13 cellular contexts compared by ENCODE assay signal in genomic region chr10:79982861-79983260, GRCh38. TPM values are rescaled to one million over a fixed set of nuclear protein-coding genes. Genes with fewer than 3 reads are reported as not detected.
DNase-seq lines count a peak whose midpoint lies in the region; ATAC-seq and TF ChIP-seq lines count a peak whose summit lies in the region.
"Had no signal": no experiment of that assay in that cellular context is flagged by ENCODE, and none has a peak within 500 bp of the region (broad histone marks: within the 10 kb centered on the region; RNA-seq: fewer than 3 reads in every experiment).

No MANE protein-coding gene starts in this region.

- no peaks in the 10 kb centered on the region for H3K9me3 ChIP-seq in hepatocyte (ENCODE audit: low read depth)
- no peaks in the 10 kb centered on the region for H3K9me3 ChIP-seq in smooth muscle cell (replicated peaks; ENCODE audit: low read depth)
- H3K9me3 ChIP-seq: SJSA1 had no signal

- H3K9ac ChIP-seq in smooth muscle cell (ENCODE audit: low read depth), result no peak overlapping the region

- no peaks in the 10 kb centered on the region for H3K9me2 ChIP-seq in hepatocyte (replicated peaks; ENCODE audit: insufficient read depth)

- no peaks in the 10 kb centered on the region for H3K4me1 ChIP-seq in hepatocyte (ENCODE audit: insufficient read depth)
- no peaks in the 10 kb centered on the region for H3K4me1 ChIP-seq in smooth muscle cell (ENCODE audit: low read depth)

- H3K4me3 ChIP-seq in hepatocyte (no peak overlapping the region), smooth muscle cell (peak overlapping the region; percentile 73)

- H3K4me1 Mint-ChIP-seq in T-helper 2 cell treated with Interferon-gamma antibody and Interleukin-4, amounts not matched to agents 5 μg/mL and 100 μg/mL, for 36 hours (ENCODE audit: low read depth), result peaks cover 24% of the 10 kb centered on the region

- ATAC-seq in GM19397 (IDR thresholded peaks at IDR 0.05; ENCODE audit: unreplicated experiment), result no peak

- H3K36me3 Mint-ChIP-seq in T-helper 2 cell treated with Interferon-gamma antibody and Interleukin-4, amounts not matched to agents 5 μg/mL and 100 μg/mL, for 36 hours (ENCODE audit: low read depth), result no peaks in the 10 kb centered on the region
- H3K36me3 Mint-ChIP-seq: activated naive CD4-positive, alpha-beta T cell treated with anti-CD3 and anti-CD28 coated beads, Interleukin-2, amount 50 U/mL, for 72 hours had no signal

- H3F3A ChIP-seq in smooth muscle cell (ENCODE audit: low read depth), result no peaks in the 10 kb centered on the region

- peaks cover 21% of the 10 kb centered on the region for H3K27me3 ChIP-seq in hepatocyte
- no peaks in the 10 kb centered on the region for H3K27me3 ChIP-seq in smooth muscle cell (ENCODE audit: low read depth)
- H3K27me3 ChIP-seq: SJSA1 had no signal

- H3K27ac ChIP-seq in hepatocyte (no peak overlapping the region), smooth muscle cell (ENCODE audit: low read depth) (no peak overlapping the region)

- WGBS in hepatocyte (ENCODE audit: low lambda C conversion rate, missing lambda C conversion rate), result 78% methylated on average over 10 of the region's 11 CpGs
- WGBS in smooth muscle cell (ENCODE audit: low lambda C conversion rate), result 96% methylated on average over 11 of the region's 11 CpGs

- no peak for TF ChIP-seq CTCF in hepatocyte (IDR thresholded peaks at IDR 0.05; ENCODE audit: poor library complexity)
- TF ChIP-seq CTCF in smooth muscle cell (IDR thresholded peaks at IDR 0.05; ENCODE audit: borderline replicate concordance, insufficient read depth, poor library complexity, severe bottlenecking), result no peak

- H3K4me2 ChIP-seq in hepatocyte (peak overlapping the region; percentile 97), smooth muscle cell (no peak overlapping the region)

- no peak for DNase-seq in T-helper 2 cell treated with Interferon-gamma antibody and Interleukin-4, amounts not matched to agents 5 μg/mL and 100 μg/mL, for 36 hours (ENCODE audit: low spot score)
- DNase-seq in T-helper 2 cell, result no peak
- peak; percentile 43 for DNase-seq in NCI-H1105 treated with DMSO at 0.1 percent for 48 hours (lab: John Stamatoyannopoulos, UW)
- DNase-seq in hepatocyte (ENCODE audit: low spot score), result no peak
- DNase-seq in smooth muscle cell (lab: John Stamatoyannopoulos, UW; ENCODE audit: unreplicated experiment), result no peak
- DNase-seq in EL, result no peak
- no peak for DNase-seq in kidney glomerular epithelial cell (lab: John Stamatoyannopoulos, UW)
- DNase-seq: NCI-H1694 had no signal

- H3K9me3 Mint-ChIP-seq in T-helper 2 cell treated with Interferon-gamma antibody and Interleukin-4, amounts not matched to agents 5 μg/mL and 100 μg/mL, for 36 hours, result no peaks in the 10 kb centered on the region
- H3K9me3 Mint-ChIP-seq: activated naive CD4-positive, alpha-beta T cell treated with anti-CD3 and anti-CD28 coated beads, Interleukin-2, amount 50 U/mL, for 72 hours had no signal

- peaks cover 58% of the 10 kb centered on the region for H3K27me3 Mint-ChIP-seq in T-helper 2 cell treated with Interferon-gamma antibody and Interleukin-4, amounts not matched to agents 5 μg/mL and 100 μg/mL, for 36 hours (ENCODE audit: low read depth)

- H4K20me1 ChIP-seq in hepatocyte (ENCODE audit: insufficient read depth, poor library complexity, severe bottlenecking) (no peaks in the 10 kb centered on the region), smooth muscle cell (ENCODE audit: low read depth) (no peaks in the 10 kb centered on the region)

- peak overlapping the region; percentile 59 for H3K4me3 Mint-ChIP-seq in T-helper 2 cell treated with Interferon-gamma antibody and Interleukin-4, amounts not matched to agents 5 μg/mL and 100 μg/mL, for 36 hours

- no peak overlapping the region for H2AFZ ChIP-seq in hepatocyte
- no peak overlapping the region for H2AFZ ChIP-seq in smooth muscle cell (ENCODE audit: low read depth)

- H3K27ac Mint-ChIP-seq in T-helper 2 cell treated with Interferon-gamma antibody and Interleukin-4, amounts not matched to agents 5 μg/mL and 100 μg/mL, for 36 hours, result no peak overlapping the region
- H3K27ac Mint-ChIP-seq: activated naive CD4-positive, alpha-beta T cell treated with anti-CD3 and anti-CD28 coated beads, Interleukin-2, amount 50 U/mL, for 72 hours had no signal

- no peaks in the 10 kb centered on the region for H3K79me2 ChIP-seq in hepatocyte
- no peaks in the 10 kb centered on the region for H3K79me2 ChIP-seq in smooth muscle cell (ENCODE audit: low read depth)

- no peaks in the 10 kb centered on the region for H3K36me3 ChIP-seq in hepatocyte (replicated peaks; ENCODE audit: insufficient read depth, low read depth)
- no peaks in the 10 kb centered on the region for H3K36me3 ChIP-seq in smooth muscle cell (ENCODE audit: low read depth)
- H3K36me3 ChIP-seq: SJSA1 had no signal

RNA-seq across cellular contexts. Expression of gene SFTPD, which starts 34.0 kb away (rescaled TPM):
- total RNA-seq in hepatocyte (38.3 and 55.5 TPM in 2 replicates), smooth muscle cell (1.9 TPM in 1 of 2 replicates, not detected in the other)
- polyA plus RNA-seq in hepatocyte (207 and 233 TPM in 2 replicates), smooth muscle cell (0.64 and 1.0 TPM in 2 replicates)
- total RNA-seq: fibroblast of lung, urinary bladder had no signal
- polyA plus RNA-seq: fibroblast of lung had no signal

Comparison
In these comparisons a context has a peak if more than half of its experiments do, and no peak if none do; other contexts are left out.
1. RNA of gene SFTPD, which starts 34.0 kb away (total RNA-seq): 38.3 to 55.5 TPM in hepatocyte; 1.9 TPM in smooth muscle cell; every median in the first group is over 10 times any median in the second.